Comparison of ENCODE assay signal across 17 cellular contexts in the genomic region with DNA sequence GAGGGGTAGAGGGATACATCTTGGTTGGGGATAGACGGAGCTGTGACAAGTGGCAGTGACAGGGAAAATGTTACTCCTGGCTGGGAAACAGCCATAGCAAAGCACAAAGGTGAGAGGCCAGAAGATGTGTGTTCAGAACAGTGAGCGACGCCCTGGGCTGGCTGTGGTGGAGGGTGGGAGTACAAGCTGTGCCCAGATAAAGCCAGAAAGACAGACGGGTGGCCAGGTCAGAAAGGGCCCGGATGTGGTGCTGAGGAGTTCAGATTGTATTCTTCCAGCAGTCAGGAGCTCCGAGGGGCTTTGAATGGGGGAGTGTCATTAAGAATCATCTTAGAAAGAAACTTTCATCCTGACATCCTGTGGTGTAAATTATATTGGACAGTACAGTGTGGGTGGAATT. TPM values are rescaled to one million over a fixed set of nuclear protein-coding genes. Genes with fewer than 3 reads are reported as not detected.
"Had no signal": no experiment of that assay in that cellular context is flagged by ENCODE, and none has a peak within 500 bp of the region (broad histone marks: within the 10 kb centered on the region; RNA-seq: fewer than 3 reads in every experiment).

No MANE protein-coding gene starts in this region.

- DNase-seq: activated B cell treated with CpG ODN at 0.5 μM for 24 hours; activated CD4-positive, alpha-beta T cell treated with anti-CD3 and anti-CD28 coated beads, Interleukin-2, amount 50 U/mL, for 1 hour; activated CD8-positive, alpha-beta T cell treated with anti-CD3 and anti-CD28 coated beads for 36 hours; activated naive CD8-positive, alpha-beta T cell treated with anti-CD3 and anti-CD28 coated beads, Interleukin-2, amount 50 U/mL, for 24 hours; activated T-cell treated with anti-CD3 and anti-CD28 coated beads, Interleukin-2, amount 50 U/mL, for 48 hours; endodermal cell; foreskin keratinocyte; heart right ventricle; naive B cell; stimulated activated CD4-positive, alpha-beta T cell treated with anti-CD3 and anti-CD28 coated beads, Interleukin-12 subunit alpha, Interleukin-12 subunit beta, amount 100 ng/mL, for 4 hours; stimulated activated CD4-positive, alpha-beta T cell treated with anti-CD3 and anti-CD28 coated beads, Interleukin-4, amount 100 ng/mL, for 1 hour; T-helper 2 cell; upper lobe of right lung had no signal

- H3K36me3 ChIP-seq: thyroid gland, upper lobe of right lung had no signal

- ATAC-seq: activated CD8-positive, alpha-beta T cell treated with anti-CD3 and anti-CD28 coated beads for 36 hours; activated naive CD8-positive, alpha-beta T cell treated with anti-CD3 and anti-CD28 coated beads, Interleukin-2, amount 50 U/mL, for 24 hours; esophagus mucosa; foreskin keratinocyte had no signal

- H3K27me3 ChIP-seq: foreskin keratinocyte, heart right ventricle, thyroid gland, upper lobe of right lung had no signal

- H3K9me3 ChIP-seq: heart right ventricle, thyroid gland, upper lobe of right lung had no signal

- H3K4me3 ChIP-seq: heart right ventricle, skin epidermis, thyroid gland, upper lobe of right lung had no signal

- H3K27ac ChIP-seq: foreskin keratinocyte, heart right ventricle, skin epidermis, thyroid gland, upper lobe of right lung had no signal

- H3K4me1 ChIP-seq: foreskin keratinocyte, thyroid gland, upper lobe of right lung had no signal

RNA-seq across cellular contexts. Expression of gene CCDC149, which starts 27.9 kb away (rescaled TPM):
- total RNA-seq: activated B cell treated with CpG ODN at 0.5 μM for 24 hours; activated CD8-positive, alpha-beta T cell treated with anti-CD3 and anti-CD28 coated beads for 36 hours; activated T-helper 2 cell treated with anti-CD3 and anti-CD28 coated beads, Interferon-gamma antibody, Interleukin-2, Interleukin-4, amounts not matched to agents 10 μg/mL and 5 μg/mL and 100 μg/mL, durations not matched to agents 14 hours and 24 hours and 36 hours had no signal
